Comparison of ENCODE assay signal across 16 cellular contexts in genomic region chr1:227781314-227781930, GRCh38. TPM values are rescaled to one million over a fixed set of nuclear protein-coding genes. Genes with fewer than 3 reads are reported as not detected.
DNase-seq lines count a peak whose midpoint lies in the region; ATAC-seq and TF ChIP-seq lines count a peak whose summit lies in the region.
"Had no signal": no experiment of that assay in that cellular context is flagged by ENCODE, and none has a peak within 500 bp of the region (broad histone marks: within the 10 kb centered on the region; RNA-seq: fewer than 3 reads in every experiment).

No MANE protein-coding gene starts in this region.

- 93 to 94% methylated on average over 7 to 15 of the region's 15 CpGs for WGBS in endodermal cell (ENCODE audit: insufficient coverage in 1 of 2, insufficient read length in 1 of 2), 2 experiments
- WGBS in aorta, 2 donors: 93 to 97% methylated on average over 15 of the region's 15 CpGs

- no peak overlapping the region for H3K27ac Mint-ChIP-seq in endodermal cell
- H3K27ac Mint-ChIP-seq: CD4-positive, alpha-beta memory T cell had no signal

- H3K4me3 Mint-ChIP-seq in endodermal cell: no peak overlapping the region
- H3K4me3 Mint-ChIP-seq: CD4-positive, alpha-beta memory T cell had no signal

- no peaks in the 10 kb centered on the region for H3K4me1 Mint-ChIP-seq in endodermal cell

- ATAC-seq in sciatic nerve: no peak
- peak; percentile 27 for ATAC-seq in aorta (ENCODE audit: low FRiP score)

- intact Hi-C loops in sciatic nerve (cut with DNase I) (no loop called here), aorta (cut with DNase I) (loop anchor here in 1 of 2 donors (10.0 kb wide), 2 partner anchors 47 to 383 kb away; partner anchors contain the start of genes IBA57, JMJD4 and SNAP47)

- peak; percentile 0 for DNase-seq in stimulated activated CD4-positive, alpha-beta T cell treated with anti-CD3 and anti-CD28 coated beads, Interleukin-4, amount 100 ng/mL, for 24 hours
- DNase-seq in stimulated activated CD4-positive, alpha-beta T cell treated with anti-CD3 and anti-CD28 coated beads, Interleukin-2, amount 100 ng/mL, for 48 hours: no peak
- DNase-seq in endodermal cell (peak; percentile 26), sciatic nerve (ENCODE audit: low spot score) (peak; percentile 53), aorta (no peak), T-helper 9 cell (no peak), DMS 273 (lab: John Stamatoyannopoulos, UW; ENCODE audit: unreplicated experiment) (no peak)
- DNase-seq: BE2C; CD4-positive, alpha-beta memory T cell; NCI-H1930; NCI-H2171; NCI-H446 treated with DMSO at 0.1 percent for 48 hours; NCI-H748 treated with DMSO at 0.1 percent for 48 hours; PC-9 had no signal

- H3K36me3 Mint-ChIP-seq in endodermal cell (ENCODE audit: low read depth): peaks cover 11% of the 10 kb centered on the region

- H3K9me3 ChIP-seq in endodermal cell (ENCODE audit: control insufficient read depth, low read length) (no peaks in the 10 kb centered on the region), aorta (ENCODE audit: control insufficient read depth, low read length) (no peaks in the 10 kb centered on the region)
- H3K9me3 ChIP-seq: BE2C had no signal

- H3K27me3 Mint-ChIP-seq in endodermal cell (ENCODE audit: insufficient read depth): peaks cover 15% of the 10 kb centered on the region
- H3K27me3 Mint-ChIP-seq: CD4-positive, alpha-beta memory T cell had no signal

- H3K27ac ChIP-seq in endodermal cell (ENCODE audit: low read depth, low read length) (no peak overlapping the region), aorta (ENCODE audit: low read depth in 1 of 2, low read length in 2 of 2) (no peak overlapping the region)
- H3K27ac ChIP-seq: PC-9 had no signal

- no peak overlapping the region for H3K9ac ChIP-seq in endodermal cell (ENCODE audit: extremely low read depth, low read length, poor library complexity, severe bottlenecking)

- H3K36me3 ChIP-seq in endodermal cell (ENCODE audit: control insufficient read depth, insufficient read depth, low read length) (no peaks in the 10 kb centered on the region), aorta (ENCODE audit: control insufficient read depth in 1 of 2, insufficient read depth in 2 of 2, low read length in 1 of 2) (no peaks in the 10 kb centered on the region)
- H3K36me3 ChIP-seq: BE2C had no signal

- no peak overlapping the region for H3K4me3 ChIP-seq in endodermal cell (ENCODE audit: low read length)
- H3K4me3 ChIP-seq in aorta (ENCODE audit: low read length in 2 of 2): no peak overlapping the region
- H3K4me3 ChIP-seq: PC-9 had no signal

- TF ChIP-seq CTCF in endodermal cell (conservative IDR thresholded peaks at IDR 0.05): no peak

- peaks cover 11% of the 10 kb centered on the region for H3K27me3 ChIP-seq in endodermal cell (ENCODE audit: control insufficient read depth, insufficient read depth, low read length, poor library complexity, severe bottlenecking)
- H3K27me3 ChIP-seq in aorta (ENCODE audit: control insufficient read depth in 1 of 2, insufficient read depth in 2 of 2, low read length in 1 of 2): no peaks in the 10 kb centered on the region
- H3K27me3 ChIP-seq: BE2C had no signal

- H3K9me3 Mint-ChIP-seq in endodermal cell: no peaks in the 10 kb centered on the region
- H3K9me3 Mint-ChIP-seq: CD4-positive, alpha-beta memory T cell had no signal

- H3K4me1 ChIP-seq in endodermal cell (ENCODE audit: control insufficient read depth, insufficient read depth, low read length) (no peaks in the 10 kb centered on the region), aorta (ENCODE audit: control insufficient read depth in 1 of 2, insufficient read depth in 2 of 2, low read length in 2 of 2) (no peaks in the 10 kb centered on the region)
- H3K4me1 ChIP-seq: BE2C had no signal

RNA-seq across cellular contexts. Expression of gene PRSS38, which starts 34.1 kb away (rescaled TPM):
- total RNA-seq in endodermal cell (not detected), sciatic nerve (not detected), aorta (not detected)
- not detected for polyA plus RNA-seq in endodermal cell (2013, experiment 1 of 2)
- polyA plus RNA-seq in endodermal cell (2013, experiment 2 of 2): not detected
- not detected for polyA plus RNA-seq in aorta
- total RNA-seq: CD4-positive, alpha-beta memory T cell; H4; PC-9 had no signal
- polyA plus RNA-seq: AG04450; CD4-positive, alpha-beta memory T cell had no signal

RNA-seq across cellular contexts. Expression of gene SNAP47, which starts 46.2 kb away (rescaled TPM):
- 10 to 100 TPM; 42.5 to 46.6 TPM for total RNA-seq in endodermal cell
- polyA plus RNA-seq in endodermal cell (2013, experiment 1 of 2): 41.3 TPM
- polyA plus RNA-seq in endodermal cell (2013, experiment 2 of 2): 37.0 TPM
- 32.3 TPM for total RNA-seq in sciatic nerve
- total RNA-seq in aorta: 10 to 100 TPM; 18.1 to 24.6 TPM
- 10 to 100 TPM; 14.6 to 14.8 TPM for polyA plus RNA-seq in aorta

RNA-seq across cellular contexts. Expression of gene JMJD4, which starts 46.3 kb away (rescaled TPM):
- total RNA-seq in endodermal cell (10 to 100 TPM; 19.4 to 21.8 TPM), sciatic nerve (13.4 TPM), aorta (10 to 100 TPM; 13.3 to 14.4 TPM)
- polyA plus RNA-seq in endodermal cell (2013, experiment 1 of 2): 14.3 TPM
- 13.4 TPM for polyA plus RNA-seq in endodermal cell (2013, experiment 2 of 2)
- 10 to 100 TPM; 10.6 to 11.9 TPM for polyA plus RNA-seq in aorta

Comparison
In these comparisons a context has a peak if more than half of its experiments do, and no peak if none do; other contexts are left out.
1. DNase-seq: peak in stimulated activated CD4-positive, alpha-beta T cell treated with anti-CD3 and anti-CD28 coated beads, Interleukin-4, amount 100 ng/mL, for 24 hours (single experiment), endodermal cell (single experiment) and sciatic nerve (single experiment); none in stimulated activated CD4-positive, alpha-beta T cell treated with anti-CD3 and anti-CD28 coated beads, Interleukin-2, amount 100 ng/mL, for 48 hours (0 of 2), aorta (0 of 2), T-helper 9 cell (single experiment) and DMS 273 (single experiment).